10 cellular contexts compared by ENCODE assay signal in the genomic region with DNA sequence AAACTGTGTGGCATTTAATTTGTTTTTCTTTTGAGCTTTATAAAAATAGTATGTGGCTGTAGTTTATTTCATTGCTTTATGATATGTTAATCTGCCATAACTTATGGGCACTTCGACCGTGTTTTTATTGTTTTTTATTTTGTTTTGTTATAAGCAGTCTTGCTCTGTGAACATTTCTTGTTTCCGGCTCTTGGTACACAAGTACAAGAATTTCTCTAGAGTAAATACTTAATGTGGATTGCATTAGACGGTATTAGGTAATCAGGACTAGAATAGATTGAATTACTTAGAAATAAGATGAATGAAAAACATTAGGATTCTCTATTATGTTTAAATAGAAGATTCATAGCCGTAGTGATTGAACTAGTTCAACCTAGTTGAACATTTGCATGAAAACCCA. TPM values are rescaled to one million over a fixed set of nuclear protein-coding genes. Genes with fewer than 3 reads are reported as not detected.
DNase-seq lines count a peak whose midpoint lies in the region; ATAC-seq and TF ChIP-seq lines count a peak whose summit lies in the region.
"Had no signal": no experiment of that assay in that cellular context is flagged by ENCODE, and none has a peak within 500 bp of the region (broad histone marks: within the 10 kb centered on the region; RNA-seq: fewer than 3 reads in every experiment).

No MANE protein-coding gene starts in this region.

- POLR2A ChIA-PET in WTC11 (lab: Charles Lee) = no interaction called here

- CTCF ChIA-PET in activated CD8-positive, alpha-beta memory T cell treated with anti-CD3 and anti-CD28 coated beads, Interleukin-2, amount 10 ng/mL, durations not matched to agents 7 days and 5 days (lab: Charles Lee) = interaction anchor here (0.9 to 2.8 kb wide), 5 partner anchors 10 to 111 kb away, joined by 3 to 16 read pairs (median 10); no protein-coding TSS in a partner anchor
- CTCF ChIA-PET in WTC11 (lab: Charles Lee) = interaction anchor here (1.0 to 2.3 kb wide), 3 partner anchors 10 to 166 kb away, joined by 3 to 11 read pairs (median 6); a partner anchor contains a TSS

- H3K9me3 ChIP-seq in stomach = no peaks in the 10 kb centered on the region
- H3K9me3 ChIP-seq in ascending aorta = no peaks in the 10 kb centered on the region

- peak overlapping the region; percentile 24 for H3K27ac Mint-ChIP-seq in activated CD8-positive, alpha-beta memory T cell treated with anti-CD3 and anti-CD28 coated beads, Interleukin-2, amount 10 ng/mL, durations not matched to agents 7 days and 5 days
- H3K27ac Mint-ChIP-seq in WTC11 = peak overlapping the region; percentile 71; the same call in 1 of the 2 replicates
- H3K27ac Mint-ChIP-seq in glutamatergic neuron (ENCODE audit: unreplicated experiment) = no peak overlapping the region

- peaks cover 3% of the 10 kb centered on the region for H3K27me3 Mint-ChIP-seq in activated CD8-positive, alpha-beta memory T cell treated with anti-CD3 and anti-CD28 coated beads, Interleukin-2, amount 10 ng/mL, durations not matched to agents 7 days and 5 days
- H3K27me3 Mint-ChIP-seq in WTC11 (ENCODE audit: low read depth) (no peaks in the 10 kb centered on the region), glutamatergic neuron (ENCODE audit: unreplicated experiment) (peaks cover 4% of the 10 kb centered on the region)

- ATAC-seq in activated CD8-positive, alpha-beta memory T cell treated with anti-CD3 and anti-CD28 coated beads, Interleukin-2, amount 10 ng/mL, durations not matched to agents 7 days and 5 days = no peak
- no peak for ATAC-seq in WTC11
- ATAC-seq in HG03469 (IDR thresholded peaks at IDR 0.05; ENCODE audit: unreplicated experiment) = no peak

- H3K27ac ChIP-seq in stomach (peak overlapping the region in 1 of 5 donors; percentile 95), ascending aorta (no peak overlapping the region)

- no peak for DNase-seq in activated CD8-positive, alpha-beta memory T cell treated with anti-CD3 and anti-CD28 coated beads, Interleukin-2, amount 10 ng/mL, durations not matched to agents 7 days and 5 days
- no peak for DNase-seq in activated CD8-positive, alpha-beta memory T cell treated with anti-CD3 and anti-CD28 coated beads, Interleukin-2, amount 50 U/mL, for 4 hours
- no peak for DNase-seq in WTC11 (ENCODE audit: low spot score)
- DNase-seq in glutamatergic neuron = no peak
- no peak for DNase-seq in stomach
- DNase-seq in ascending aorta (ENCODE audit: low spot score in 2 of 2) = no peak
- no peak for DNase-seq in Ammon's horn (ENCODE audit: low spot score)
- DNase-seq: activated gamma-delta T cell, C1 segment of cervical spinal cord had no signal

- no peak for TF ChIP-seq CTCF in WTC11 (IDR thresholded peaks at IDR 0.05)
- TF ChIP-seq CTCF in glutamatergic neuron (IDR thresholded peaks at IDR 0.05; ENCODE audit: partially characterized antibody, unreplicated experiment) = no peak
- TF ChIP-seq CTCF in stomach (IDR thresholded peaks at IDR 0.05) = no peak
- no peak for TF ChIP-seq CTCF in ascending aorta (IDR thresholded peaks at IDR 0.05)

- peak overlapping the region; percentile 3 to 97 (median 79) for H3K4me3 ChIP-seq in stomach
- H3K4me3 ChIP-seq in ascending aorta = peak overlapping the region in 1 of 2 donors; percentile 87

- H3K36me3 ChIP-seq in stomach (no peaks in the 10 kb centered on the region), ascending aorta (no peaks in the 10 kb centered on the region)

- peaks cover 22 to 49% (median 33%) of the 10 kb centered on the region in 4 donors for H3K4me1 ChIP-seq in stomach
- H3K4me1 ChIP-seq in ascending aorta = peaks cover 0 to 22% of the 10 kb centered on the region in 2 donors

- intact Hi-C loops in stomach (cut with DNase I; ENCODE audit: low total_unique reads) (loop anchor here (10.0 kb wide), 1 partner anchor 93 kb away; a partner anchor contains a TSS), ascending aorta (cut with DNase I) (no loop called here)

- WGBS in stomach, 5 donors = 20 to 32% (median 30%) methylated on average over 5 of the region's 5 CpGs

- no peak for TF ChIP-seq POLR2A in stomach (IDR thresholded peaks at IDR 0.05)

- peaks cover 53% of the 10 kb centered on the region for H3K4me1 Mint-ChIP-seq in activated CD8-positive, alpha-beta memory T cell treated with anti-CD3 and anti-CD28 coated beads, Interleukin-2, amount 10 ng/mL, durations not matched to agents 7 days and 5 days
- H3K4me1 Mint-ChIP-seq in WTC11 (peaks cover 48% of the 10 kb centered on the region), glutamatergic neuron (ENCODE audit: low read depth, unreplicated experiment) (peaks cover 10% of the 10 kb centered on the region)

- no peaks in the 10 kb centered on the region for H3K27me3 ChIP-seq in stomach
- no peaks in the 10 kb centered on the region for H3K27me3 ChIP-seq in ascending aorta

- peaks cover 2% of the 10 kb centered on the region for H3K36me3 Mint-ChIP-seq in activated CD8-positive, alpha-beta memory T cell treated with anti-CD3 and anti-CD28 coated beads, Interleukin-2, amount 10 ng/mL, durations not matched to agents 7 days and 5 days
- H3K36me3 Mint-ChIP-seq in WTC11 (no peaks in the 10 kb centered on the region), glutamatergic neuron (ENCODE audit: unreplicated experiment) (no peaks in the 10 kb centered on the region)

- H3K9me3 Mint-ChIP-seq in activated CD8-positive, alpha-beta memory T cell treated with anti-CD3 and anti-CD28 coated beads, Interleukin-2, amount 10 ng/mL, durations not matched to agents 7 days and 5 days (ENCODE audit: low read depth) = no peaks in the 10 kb centered on the region
- no peaks in the 10 kb centered on the region for H3K9me3 Mint-ChIP-seq in WTC11
- peaks cover 3% of the 10 kb centered on the region for H3K9me3 Mint-ChIP-seq in glutamatergic neuron (ENCODE audit: unreplicated experiment)

- TF ChIP-seq EP300 in stomach (IDR thresholded peaks at IDR 0.05) = no peak

- H3K4me3 Mint-ChIP-seq in activated CD8-positive, alpha-beta memory T cell treated with anti-CD3 and anti-CD28 coated beads, Interleukin-2, amount 10 ng/mL, durations not matched to agents 7 days and 5 days = peak overlapping the region; percentile 77
- H3K4me3 Mint-ChIP-seq in WTC11 = peak overlapping the region; percentile 89
- H3K4me3 Mint-ChIP-seq in glutamatergic neuron (ENCODE audit: unreplicated experiment) = peak overlapping the region; percentile 66

TF ChIP-seq in WTC11, 78 proteins besides CTCF, POLR2A, EP300 and RAD21 (continues in another document):
- TF ChIP-seq, protein P1, sequence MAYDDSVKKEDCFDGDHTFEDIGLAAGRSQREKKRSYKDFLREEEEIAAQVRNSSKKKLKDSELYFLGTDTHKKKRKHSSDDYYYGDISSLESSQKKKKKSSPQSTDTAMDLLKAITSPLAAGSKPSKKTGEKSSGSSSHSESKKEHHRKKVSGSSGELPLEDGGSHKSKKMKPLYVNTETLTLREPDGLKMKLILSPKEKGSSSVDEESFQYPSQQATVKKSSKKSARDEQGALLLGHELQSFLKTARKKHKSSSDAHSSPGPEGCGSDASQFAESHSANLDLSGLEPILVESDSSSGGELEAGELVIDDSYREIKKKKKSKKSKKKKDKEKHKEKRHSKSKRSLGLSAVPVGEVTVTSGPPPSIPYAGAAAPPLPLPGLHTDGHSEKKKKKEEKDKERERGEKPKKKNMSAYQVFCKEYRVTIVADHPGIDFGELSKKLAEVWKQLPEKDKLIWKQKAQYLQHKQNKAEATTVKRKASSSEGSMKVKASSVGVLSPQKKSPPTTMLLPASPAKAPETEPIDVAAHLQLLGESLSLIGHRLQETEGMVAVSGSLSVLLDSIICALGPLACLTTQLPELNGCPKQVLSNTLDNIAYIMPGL (CRISPR knock-in tag; IDR thresholded peaks at IDR 0.05) = no peak
- no peak for TF ChIP-seq GABPB1 (CRISPR knock-in tag; IDR thresholded peaks at IDR 0.05)
- TF ChIP-seq, protein P2, sequence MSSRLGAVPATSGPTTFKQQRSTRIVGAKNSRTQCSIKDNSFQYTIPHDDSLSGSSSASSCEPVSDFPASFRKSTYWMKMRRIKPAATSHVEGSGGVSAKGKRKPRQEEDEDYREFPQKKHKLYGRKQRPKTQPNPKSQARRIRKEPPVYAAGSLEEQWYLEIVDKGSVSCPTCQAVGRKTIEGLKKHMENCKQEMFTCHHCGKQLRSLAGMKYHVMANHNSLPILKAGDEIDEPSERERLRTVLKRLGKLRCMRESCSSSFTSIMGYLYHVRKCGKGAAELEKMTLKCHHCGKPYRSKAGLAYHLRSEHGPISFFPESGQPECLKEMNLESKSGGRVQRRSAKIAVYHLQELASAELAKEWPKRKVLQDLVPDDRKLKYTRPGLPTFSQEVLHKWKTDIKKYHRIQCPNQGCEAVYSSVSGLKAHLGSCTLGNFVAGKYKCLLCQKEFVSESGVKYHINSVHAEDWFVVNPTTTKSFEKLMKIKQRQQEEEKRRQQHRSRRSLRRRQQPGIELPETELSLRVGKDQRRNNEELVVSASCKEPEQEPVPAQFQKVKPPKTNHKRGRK (CRISPR knock-in tag; IDR thresholded peaks at IDR 0.05; ENCODE audit: borderline replicate concordance) = no peak

RNA-seq across cellular contexts. Expression of a gene that starts 2.1 kb away (rescaled TPM):
- total RNA-seq in activated CD8-positive, alpha-beta memory T cell treated with anti-CD3 and anti-CD28 coated beads, Interleukin-2, amount 10 ng/mL, durations not matched to agents 7 days and 5 days = 10 to 100 TPM; 36.7 to 42.1 TPM
- 108 to 119 TPM (median 114 TPM) in 3 replicates for total RNA-seq in WTC11 (2021)
- 80.1 TPM for total RNA-seq in glutamatergic neuron (ENCODE audit: unreplicated experiment)
- total RNA-seq in stomach = 100 to 1,000 TPM in 2 of 5 donors, 10 to 100 TPM in 3; 12.2 to 271 (median 61.9) TPM
- 100 to 1,000 TPM in 1 of 3 donors, 10 to 100 TPM in 2; 41.5 to 113 (median 71.0) TPM for polyA plus RNA-seq in stomach
- 49.6 TPM for total RNA-seq in ascending aorta
